In the genomic region with DNA sequence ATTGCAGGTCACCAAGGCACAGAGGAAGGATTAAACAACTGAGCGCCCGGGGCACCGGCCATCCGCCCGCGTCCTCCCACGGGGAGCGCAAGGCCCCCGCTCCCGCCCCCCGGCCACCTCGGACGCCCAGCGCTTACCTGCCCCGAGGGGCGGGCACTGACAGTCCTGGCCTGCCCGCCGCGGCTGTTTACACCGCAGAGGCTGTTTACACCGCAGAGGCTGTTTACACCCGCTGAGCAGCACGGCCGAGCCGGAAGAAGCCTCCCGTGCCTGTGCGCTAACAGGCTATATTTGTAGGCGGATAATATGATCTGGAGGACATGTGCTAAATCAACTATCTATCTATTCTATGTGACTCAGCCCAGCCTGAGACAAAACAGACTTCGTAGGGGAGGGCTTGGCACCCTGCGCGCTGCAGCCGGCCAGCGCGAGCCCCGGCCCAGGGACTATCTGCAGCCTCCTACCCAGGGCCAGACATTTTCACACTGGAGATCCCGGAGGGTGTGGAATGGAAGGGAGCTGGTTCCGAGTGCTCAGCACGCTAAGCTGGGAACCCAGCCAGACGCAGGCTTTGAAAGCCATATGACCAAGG, we compare ENCODE assay signal across 8 cellular contexts. TPM values are rescaled to one million over a fixed set of nuclear protein-coding genes. Genes with fewer than 3 reads are reported as not detected.
DNase-seq lines count a peak whose midpoint lies in the region; ATAC-seq and TF ChIP-seq lines count a peak whose summit lies in the region.

A gene with protein sequence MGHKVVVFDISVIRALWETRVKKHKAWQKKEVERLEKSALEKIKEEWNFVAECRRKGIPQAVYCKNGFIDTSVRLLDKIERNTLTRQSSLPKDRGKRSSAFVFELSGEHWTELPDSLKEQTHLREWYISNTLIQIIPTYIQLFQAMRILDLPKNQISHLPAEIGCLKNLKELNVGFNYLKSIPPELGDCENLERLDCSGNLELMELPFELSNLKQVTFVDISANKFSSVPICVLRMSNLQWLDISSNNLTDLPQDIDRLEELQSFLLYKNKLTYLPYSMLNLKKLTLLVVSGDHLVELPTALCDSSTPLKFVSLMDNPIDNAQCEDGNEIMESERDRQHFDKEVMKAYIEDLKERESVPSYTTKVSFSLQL (minus strand): TSS at position 263 of the 592 bp plus-strand sequence. CDS start 14,711 bp downstream, outside the sequence.

- H3K4me3 Mint-ChIP-seq in activated T-helper 2 cell treated with anti-CD3 and anti-CD28 coated beads, Interferon-gamma antibody, Interleukin-2, Interleukin-4, amounts not matched to agents 10 μg/mL and 5 μg/mL and 100 μg/mL, durations not matched to agents 14 hours and 24 hours and 36 hours (ENCODE audit: low read depth): peak within 1 kb of the TSS; percentile 51
- H3K4me3 Mint-ChIP-seq in nephron progenitor cell: peak within 1 kb of the TSS; percentile 80

- no peak for ATAC-seq in HG02610 (IDR thresholded peaks at IDR 0.05; ENCODE audit: unreplicated experiment)
- no peak for ATAC-seq in HG02885 (IDR thresholded peaks at IDR 0.05; ENCODE audit: poor library complexity, unreplicated experiment)
- ATAC-seq in HG03045 (IDR thresholded peaks at IDR 0.05; ENCODE audit: unreplicated experiment): no peak

- intact Hi-C loops in activated T-helper 2 cell treated with anti-CD3 and anti-CD28 coated beads, Interferon-gamma antibody, Interleukin-2, Interleukin-4, amounts not matched to agents 10 μg/mL and 5 μg/mL and 100 μg/mL, durations not matched to agents 14 hours and 24 hours and 36 hours (cut with micrococcal nuclease): no loop called here

- peaks cover 16% of the 10 kb centered on the region for H3K4me1 ChIP-seq in ACC112 (ENCODE audit: control insufficient read depth, insufficient read depth, low read length, unreplicated experiment)
- H3K4me1 ChIP-seq in HUES48 (ENCODE audit: control insufficient read depth, insufficient read depth, low read length): peaks cover 27% of the 10 kb centered on the region

- H3K9me3 Mint-ChIP-seq in activated T-helper 2 cell treated with anti-CD3 and anti-CD28 coated beads, Interferon-gamma antibody, Interleukin-2, Interleukin-4, amounts not matched to agents 10 μg/mL and 5 μg/mL and 100 μg/mL, durations not matched to agents 14 hours and 24 hours and 36 hours: no peaks in the 10 kb centered on the region
- peaks cover 30% of the 10 kb centered on the region for H3K9me3 Mint-ChIP-seq in nephron progenitor cell

- H3K27ac Mint-ChIP-seq in activated T-helper 2 cell treated with anti-CD3 and anti-CD28 coated beads, Interferon-gamma antibody, Interleukin-2, Interleukin-4, amounts not matched to agents 10 μg/mL and 5 μg/mL and 100 μg/mL, durations not matched to agents 14 hours and 24 hours and 36 hours: no peak within 1 kb of the TSS
- H3K27ac Mint-ChIP-seq in nephron progenitor cell: no peak within 1 kb of the TSS

- H3K79me2 ChIP-seq in ACC112 (ENCODE audit: control insufficient read depth, insufficient read depth, low read length, unreplicated experiment): no peaks in the 10 kb centered on the region

- peak; percentile 20 for DNase-seq in activated T-helper 2 cell treated with anti-CD3 and anti-CD28 coated beads, Interferon-gamma antibody, Interleukin-2, Interleukin-4, amounts not matched to agents 10 μg/mL and 5 μg/mL and 100 μg/mL, durations not matched to agents 14 hours and 24 hours and 36 hours (ENCODE audit: low spot score)
- DNase-seq in fibroblast of the aortic adventitia (ENCODE audit: low read depth) (peak; percentile 96), nephron progenitor cell (peak; percentile 46)

- H3K27me3 Mint-ChIP-seq in activated T-helper 2 cell treated with anti-CD3 and anti-CD28 coated beads, Interferon-gamma antibody, Interleukin-2, Interleukin-4, amounts not matched to agents 10 μg/mL and 5 μg/mL and 100 μg/mL, durations not matched to agents 14 hours and 24 hours and 36 hours (ENCODE audit: low read depth): peaks cover 54% of the 10 kb centered on the region
- peaks cover 30% of the 10 kb centered on the region for H3K27me3 Mint-ChIP-seq in nephron progenitor cell (ENCODE audit: low read depth, poor library complexity)

- TF ChIP-seq CTCF in fibroblast of the aortic adventitia (IDR thresholded peaks at IDR 0.05; ENCODE audit: insufficient read depth, low read length): no peak
- TF ChIP-seq CTCF in nephron progenitor cell (IDR thresholded peaks at IDR 0.05): no peak

- H3K4me1 Mint-ChIP-seq in activated T-helper 2 cell treated with anti-CD3 and anti-CD28 coated beads, Interferon-gamma antibody, Interleukin-2, Interleukin-4, amounts not matched to agents 10 μg/mL and 5 μg/mL and 100 μg/mL, durations not matched to agents 14 hours and 24 hours and 36 hours (ENCODE audit: low read depth): peaks cover 10% of the 10 kb centered on the region
- peaks cover 28% of the 10 kb centered on the region for H3K4me1 Mint-ChIP-seq in nephron progenitor cell

- no peaks in the 10 kb centered on the region for H3K36me3 Mint-ChIP-seq in activated T-helper 2 cell treated with anti-CD3 and anti-CD28 coated beads, Interferon-gamma antibody, Interleukin-2, Interleukin-4, amounts not matched to agents 10 μg/mL and 5 μg/mL and 100 μg/mL, durations not matched to agents 14 hours and 24 hours and 36 hours (ENCODE audit: low read depth)
- peaks cover 16% of the 10 kb centered on the region for H3K36me3 Mint-ChIP-seq in nephron progenitor cell (ENCODE audit: low read depth)

- H3K27me3 ChIP-seq in ACC112 (ENCODE audit: insufficient read depth, low read length) (no peaks in the 10 kb centered on the region), HUES48 (ENCODE audit: control insufficient read depth, insufficient read depth, low read length) (no peaks in the 10 kb centered on the region)

- H3K27ac ChIP-seq in ACC112 (ENCODE audit: low read depth, low read length): peak within 1 kb of the TSS; percentile 65
- H3K27ac ChIP-seq in HUES48 (ENCODE audit: low read depth, low read length): peak within 1 kb of the TSS; percentile 82

- peak within 1 kb of the TSS; percentile 83 for H2AFZ ChIP-seq in ACC112 (ENCODE audit: low read length, unreplicated experiment)

- no peaks in the 10 kb centered on the region for H3K9me3 ChIP-seq in HUES48 (ENCODE audit: control insufficient read depth, insufficient read depth, low read length)

- peak within 1 kb of the TSS; percentile 84 for H3K4me3 ChIP-seq in ACC112 (ENCODE audit: low read depth, low read length)
- H3K4me3 ChIP-seq in HUES48 (ENCODE audit: low read depth, low read length): peak within 1 kb of the TSS; percentile 63
- peak within 1 kb of the TSS; percentile 85 for H3K4me3 ChIP-seq in fibroblast of the aortic adventitia (ENCODE audit: low read depth, low read length)

- no peaks in the 10 kb centered on the region for H3K36me3 ChIP-seq in ACC112 (ENCODE audit: insufficient read depth, low read length)
- no peaks in the 10 kb centered on the region for H3K36me3 ChIP-seq in HUES48 (ENCODE audit: control insufficient read depth, insufficient read depth, low read length)

- H3K9ac ChIP-seq in HUES48 (ENCODE audit: low read depth, low read length): no peak within 1 kb of the TSS

RNA-seq across cellular contexts. Expression of the gene that starts here (rescaled TPM):
- 0.09 TPM in 1 of 2 replicates, not detected in the other for total RNA-seq in activated T-helper 2 cell treated with anti-CD3 and anti-CD28 coated beads, Interferon-gamma antibody, Interleukin-2, Interleukin-4, amounts not matched to agents 10 μg/mL and 5 μg/mL and 100 μg/mL, durations not matched to agents 14 hours and 24 hours and 36 hours
- 7.9 and 10.1 TPM in 2 replicates for total RNA-seq in fibroblast of the aortic adventitia (ENCODE audit: low replicate concordance)

Comparison
In these comparisons a context has a peak if more than half of its experiments do, and no peak if none do; other contexts are left out.
1. Peak in DNase-seq in activated T-helper 2 cell treated with anti-CD3 and anti-CD28 coated beads, Interferon-gamma antibody, Interleukin-2, Interleukin-4, amounts not matched to agents 10 μg/mL and 5 μg/mL and 100 μg/mL, durations not matched to agents 14 hours and 24 hours and 36 hours; RNA of the gene not detected or under 1 TPM.
2. DNase-seq: peak in every context shown above with its lines; median percentile 96 in fibroblast of the aortic adventitia; 46 in nephron progenitor cell; 20 in activated T-helper 2 cell treated with anti-CD3 and anti-CD28 coated beads, Interferon-gamma antibody, Interleukin-2, Interleukin-4, amounts not matched to agents 10 μg/mL and 5 μg/mL and 100 μg/mL, durations not matched to agents 14 hours and 24 hours and 36 hours.